Comparison of ENCODE assay signal across 15 cellular contexts in the genomic region with DNA sequence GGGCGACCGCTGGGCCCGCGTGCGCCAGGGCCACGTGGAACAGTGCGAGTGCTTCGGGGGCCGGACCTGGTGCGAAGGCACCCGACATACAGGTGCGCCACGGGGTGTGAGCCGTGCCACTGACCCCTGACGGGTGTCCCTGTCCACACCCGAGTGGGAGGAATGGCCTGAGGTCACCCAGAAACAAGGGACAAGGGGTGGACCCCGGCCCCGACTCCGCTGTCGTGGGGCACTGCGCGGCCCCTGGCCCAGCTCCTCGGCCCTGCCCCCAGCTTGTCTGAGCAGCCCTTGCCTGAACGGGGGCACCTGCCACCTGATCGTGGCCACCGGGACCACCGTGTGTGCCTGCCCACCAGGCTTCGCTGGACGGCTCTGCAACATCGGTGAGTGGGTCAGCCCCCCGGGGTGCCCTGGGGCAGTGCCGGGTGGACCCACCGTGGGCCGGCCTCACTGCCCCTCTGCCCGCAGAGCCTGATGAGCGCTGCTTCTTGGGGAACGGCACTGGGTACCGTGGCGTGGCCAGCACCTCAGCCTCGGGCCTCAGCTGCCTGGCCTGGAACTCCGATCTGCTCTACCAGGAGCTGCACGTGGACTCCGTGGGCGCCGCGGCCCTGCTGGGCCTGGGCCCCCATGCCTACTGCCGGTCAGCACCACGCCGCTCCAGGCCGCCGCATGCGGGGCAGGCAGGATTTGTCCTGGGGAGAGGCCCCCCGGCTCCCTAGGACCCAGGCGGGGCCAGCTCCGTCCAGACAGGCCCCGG. TPM values are rescaled to one million over a fixed set of nuclear protein-coding genes. Genes with fewer than 3 reads are reported as not detected.
DNase-seq lines count a peak whose midpoint lies in the region; ATAC-seq and TF ChIP-seq lines count a peak whose summit lies in the region.
"Had no signal": no experiment of that assay in that cellular context is flagged by ENCODE, and none has a peak within 500 bp of the region (broad histone marks: within the 10 kb centered on the region; RNA-seq: fewer than 3 reads in every experiment).

No MANE protein-coding gene starts in this region.

- TF ChIP-seq CTCF in natural killer cell (IDR thresholded peaks at IDR 0.05) (no peak), mucosa of descending colon (IDR thresholded peaks at IDR 0.05) (no peak), GM20000 (IDR thresholded peaks at IDR 0.05; ENCODE audit: extremely low read depth, missing control alignments) (no peak)

- no peaks in the 10 kb centered on the region for H3K4me1 Mint-ChIP-seq in natural killer cell treated with Interleukin-12 subunit alpha and Interleukin-12 subunit beta and Interleukin-15 and Interleukin-18, amount 100 ng/mL, for 72 hours (ENCODE audit: low read depth in 2 of 2)
- H3K4me1 Mint-ChIP-seq in natural killer cell: no peaks in the 10 kb centered on the region
- H3K4me1 Mint-ChIP-seq: CD4-positive, alpha-beta memory T cell had no signal

- H3K27me3 Mint-ChIP-seq in natural killer cell treated with Interleukin-12 subunit alpha and Interleukin-12 subunit beta and Interleukin-15 and Interleukin-18, amount 100 ng/mL, for 72 hours: no peaks in the 10 kb centered on the region
- H3K27me3 Mint-ChIP-seq in natural killer cell (ENCODE audit: low read depth in 2 of 2): no peaks in the 10 kb centered on the region
- H3K27me3 Mint-ChIP-seq: CD4-positive, alpha-beta memory T cell had no signal

- no peaks in the 10 kb centered on the region for H3K9me3 Mint-ChIP-seq in natural killer cell treated with Interleukin-12 subunit alpha and Interleukin-12 subunit beta and Interleukin-15 and Interleukin-18, amount 100 ng/mL, for 72 hours
- H3K9me3 Mint-ChIP-seq in natural killer cell: no peaks in the 10 kb centered on the region
- H3K9me3 Mint-ChIP-seq: CD4-positive, alpha-beta memory T cell; HFFc6 had no signal

- DNase-seq in natural killer cell treated with Interleukin-12 subunit alpha and Interleukin-12 subunit beta and Interleukin-15 and Interleukin-18, amount 100 ng/mL, for 72 hours (ENCODE audit: low spot score): peak; percentile 58
- DNase-seq in natural killer cell (no peak), left ventricle myocardium superior (peak; percentile 27), mucosa of descending colon (peak in 2 of 3 donors; percentile 25 to 47), NCI-H2029 (lab: John Stamatoyannopoulos, UW) (no peak), GM20000 (ENCODE audit: low spot score) (no peak), MV-4-11 (lab: John Stamatoyannopoulos, UW) (no peak)
- DNase-seq: BE2C, DMS79, GOT3, HFFc6 had no signal

- H3K36me3 ChIP-seq in mucosa of descending colon (ENCODE audit: low read depth): no peaks in the 10 kb centered on the region
- H3K36me3 ChIP-seq: BE2C, HAP-1 had no signal

- no peaks in the 10 kb centered on the region for H3K36me3 Mint-ChIP-seq in natural killer cell treated with Interleukin-12 subunit alpha and Interleukin-12 subunit beta and Interleukin-15 and Interleukin-18, amount 100 ng/mL, for 72 hours
- no peaks in the 10 kb centered on the region for H3K36me3 Mint-ChIP-seq in natural killer cell
- H3K36me3 Mint-ChIP-seq: CD4-positive, alpha-beta memory T cell had no signal

- intact Hi-C loops in natural killer cell (cut with micrococcal nuclease): no loop called here
- intact Hi-C loops in left ventricle myocardium superior (cut with micrococcal nuclease): loop anchor here (10.0 kb wide), 1 partner anchor 100 kb away; no protein-coding TSS in a partner anchor
- intact Hi-C loops in mucosa of descending colon (cut with DNase I, micrococcal nuclease): loop anchor here in 1 of 2 donors (5.0 kb wide), 1 partner anchor 97 kb away; no protein-coding TSS in a partner anchor

- H3K4me3 ChIP-seq in mucosa of descending colon: no peak overlapping the region
- H3K4me3 ChIP-seq: A549, HAP-1 had no signal

- no peaks in the 10 kb centered on the region for H3K4me1 ChIP-seq in mucosa of descending colon (ENCODE audit: low read depth)
- H3K4me1 ChIP-seq: BE2C, HAP-1 had no signal

- no peak for ATAC-seq in natural killer cell treated with Interleukin-12 subunit alpha and Interleukin-12 subunit beta and Interleukin-15 and Interleukin-18, amount 100 ng/mL, for 72 hours
- ATAC-seq in natural killer cell (no peak), left ventricle myocardium superior (no peak), mucosa of descending colon (no peak)

- H3K27ac Mint-ChIP-seq in natural killer cell treated with Interleukin-12 subunit alpha and Interleukin-12 subunit beta and Interleukin-15 and Interleukin-18, amount 100 ng/mL, for 72 hours: no peak overlapping the region
- no peak overlapping the region for H3K27ac Mint-ChIP-seq in natural killer cell
- H3K27ac Mint-ChIP-seq: CD4-positive, alpha-beta memory T cell; HFFc6 had no signal

- H3K4me3 Mint-ChIP-seq in natural killer cell treated with Interleukin-12 subunit alpha and Interleukin-12 subunit beta and Interleukin-15 and Interleukin-18, amount 100 ng/mL, for 72 hours: no peak overlapping the region
- no peak overlapping the region for H3K4me3 Mint-ChIP-seq in natural killer cell
- H3K4me3 Mint-ChIP-seq: CD4-positive, alpha-beta memory T cell; HFFc6 had no signal

- no peaks in the 10 kb centered on the region for H3K9me3 ChIP-seq in mucosa of descending colon
- H3K9me3 ChIP-seq: A549, BE2C, HAP-1 had no signal

RNA-seq across cellular contexts. Expression of gene HGFAC, which starts 2.8 kb away (rescaled TPM):
- total RNA-seq in natural killer cell treated with Interleukin-12 subunit alpha and Interleukin-12 subunit beta and Interleukin-15 and Interleukin-18, amount 100 ng/mL, for 72 hours: not detected
- total RNA-seq in natural killer cell (under 1 TPM in 2 of 3 donors, not detected in 1; 0.43 to 0.54 TPM), left ventricle myocardium superior (0.67 TPM), mucosa of descending colon (under 1 TPM in 1 of 3 donors, not detected in 2; 0.95 TPM)
- total RNA-seq: G401 had no signal

RNA-seq across cellular contexts. Expression of gene DOK7, which starts 18.6 kb away (rescaled TPM):
- under 1 TPM in 1 of 2 donors, not detected in 1; 0.17 TPM for total RNA-seq in natural killer cell treated with Interleukin-12 subunit alpha and Interleukin-12 subunit beta and Interleukin-15 and Interleukin-18, amount 100 ng/mL, for 72 hours
- total RNA-seq in natural killer cell (1 to 10 TPM; 1.3 to 2.9 (median 1.6) TPM), left ventricle myocardium superior (35.5 TPM), mucosa of descending colon (under 1 TPM; 0.28 to 0.61 (median 0.39) TPM)
- total RNA-seq: CD4-positive, alpha-beta memory T cell; G401; HFFc6 had no signal

Comparison
In these comparisons a context has a peak if more than half of its experiments do, and no peak if none do; other contexts are left out.
1. DNase-seq: peak in natural killer cell treated with Interleukin-12 subunit alpha and Interleukin-12 subunit beta and Interleukin-15 and Interleukin-18, amount 100 ng/mL, for 72 hours (single experiment), left ventricle myocardium superior (single experiment) and mucosa of descending colon (2 of 3); none in natural killer cell (single experiment), NCI-H2029 (single experiment), GM20000 (single experiment) and MV-4-11 (single experiment).